14 cellular contexts compared by ENCODE assay signal in the genomic region with DNA sequence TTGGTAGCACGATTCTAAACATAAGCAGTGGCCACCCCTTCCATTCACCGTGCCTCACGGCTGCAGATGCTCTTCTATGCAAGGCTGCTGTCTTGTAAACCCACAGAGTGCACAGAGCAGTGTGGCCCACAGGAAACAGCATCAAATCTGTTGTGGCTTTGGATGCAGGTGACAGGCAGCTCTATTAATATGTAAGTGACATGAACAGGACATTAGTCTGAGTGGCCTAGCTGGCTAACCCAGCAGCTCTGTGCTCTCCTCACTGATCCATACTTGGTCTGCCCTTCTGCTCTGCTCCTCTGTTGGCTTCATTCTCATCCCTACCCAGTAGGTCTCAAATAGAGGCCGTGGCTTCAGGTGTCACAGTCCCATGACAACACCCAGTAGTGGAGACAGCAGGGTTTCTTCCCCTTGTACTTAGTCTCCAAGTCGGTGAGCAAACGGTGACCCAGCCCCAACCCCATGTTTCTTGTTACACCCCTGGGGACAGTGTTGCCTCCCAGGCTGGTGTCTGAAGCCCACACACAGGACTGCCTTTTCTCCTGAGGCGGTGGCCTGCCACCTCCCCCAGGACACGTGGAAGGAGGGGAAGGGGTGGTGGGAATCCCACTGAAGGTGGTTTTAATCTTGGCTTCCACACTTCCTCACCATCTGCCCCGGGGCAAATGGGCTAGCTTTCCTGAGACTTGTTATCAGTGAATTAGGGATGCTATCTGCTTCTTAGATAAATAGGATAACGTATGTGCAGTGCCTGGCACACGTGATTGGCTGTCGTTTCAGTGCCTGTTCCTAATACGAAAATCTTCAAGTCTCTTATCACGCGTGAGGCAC. TPM values are rescaled to one million over a fixed set of nuclear protein-coding genes. Genes with fewer than 3 reads are reported as not detected.
DNase-seq lines count a peak whose midpoint lies in the region; ATAC-seq and TF ChIP-seq lines count a peak whose summit lies in the region.
"Had no signal": no experiment of that assay in that cellular context is flagged by ENCODE, and none has a peak within 500 bp of the region (broad histone marks: within the 10 kb centered on the region; RNA-seq: fewer than 3 reads in every experiment).

No MANE protein-coding gene starts in this region.

- peak overlapping the region; percentile 80 for H3K4me2 ChIP-seq in Loucy (ENCODE audit: low read depth, low read length, poor library complexity, severe bottlenecking)
- H3K4me2 ChIP-seq in neuronal stem cell (ENCODE audit: insufficient read depth, low read length, poor library complexity, severe bottlenecking) = no peak overlapping the region
- H3K4me2 ChIP-seq in OCI-LY7 (ENCODE audit: low read length) = no peak overlapping the region

- H2BK12ac ChIP-seq in neuronal stem cell (ENCODE audit: low read length) = no peak overlapping the region

- H2AFZ ChIP-seq in Loucy (ENCODE audit: low read length) (no peak overlapping the region), neuronal stem cell (ENCODE audit: low read length) (no peak overlapping the region), OCI-LY7 (ENCODE audit: low read length) (no peak overlapping the region)

- H3K9ac ChIP-seq in Loucy (ENCODE audit: low read depth, low read length, poor library complexity, severe bottlenecking) (peak overlapping the region; percentile 52), neuronal stem cell (ENCODE audit: low read depth, low read length, poor library complexity) (no peak overlapping the region)

- H4K91ac ChIP-seq in neuronal stem cell (ENCODE audit: low read depth, low read length, poor library complexity) = no peak overlapping the region

- no peak overlapping the region for H2BK15ac ChIP-seq in neuronal stem cell (ENCODE audit: low read length)

- H3K4me3 ChIP-seq in Loucy (ENCODE audit: low read length, poor library complexity, severe bottlenecking) (peak overlapping the region; percentile 62), neuronal stem cell (ENCODE audit: low read length in 2 of 2) (no peak overlapping the region), OCI-LY7 (ENCODE audit: low read depth, low read length, poor library complexity, severe bottlenecking) (no peak overlapping the region), heart right ventricle (no peak overlapping the region), thyroid gland (replicated peaks in 1 of 3) (no peak overlapping the region)
- H3K4me3 ChIP-seq: right lobe of liver had no signal

- no peaks in the 10 kb centered on the region for H3K79me1 ChIP-seq in neuronal stem cell (ENCODE audit: low read depth, low read length)

- no peak overlapping the region for H3K14ac ChIP-seq in neuronal stem cell (ENCODE audit: low read length)

- no peak overlapping the region for H2BK120ac ChIP-seq in neuronal stem cell (ENCODE audit: low read depth, low read length)

- no peak overlapping the region for H3K4ac ChIP-seq in neuronal stem cell (ENCODE audit: low read length)

- no peak overlapping the region for H2AK5ac ChIP-seq in neuronal stem cell (ENCODE audit: low read depth, low read length)

- no peak overlapping the region for H3K27ac ChIP-seq in neuronal stem cell (replicated peaks; ENCODE audit: low read length)
- no peak overlapping the region for H3K27ac ChIP-seq in OCI-LY7 (ENCODE audit: low read depth, low read length, poor library complexity, severe bottlenecking)
- no peak overlapping the region for H3K27ac ChIP-seq in heart right ventricle
- no peak overlapping the region for H3K27ac ChIP-seq in thyroid gland
- H3K27ac ChIP-seq: right lobe of liver had no signal

- H3K36me3 ChIP-seq in Loucy (ENCODE audit: insufficient read depth, low read length) (no peaks in the 10 kb centered on the region), neuronal stem cell (replicated peaks in 1 of 2; ENCODE audit: control insufficient read depth in 2 of 2, insufficient read depth in 2 of 2, low read length in 2 of 2) (no peaks in the 10 kb centered on the region), OCI-LY7 (ENCODE audit: insufficient read depth, low read length) (no peaks in the 10 kb centered on the region), heart right ventricle (no peaks in the 10 kb centered on the region), thyroid gland (no peaks in the 10 kb centered on the region)
- H3K36me3 ChIP-seq: ascending aorta, right lobe of liver had no signal

- intact Hi-C loops in OCI-LY7 (cut with micrococcal nuclease; ENCODE audit: unreplicated experiment) = loop anchor here (10.0 kb wide), 2 partner anchors 80 to 150 kb away; no protein-coding TSS in a partner anchor
- intact Hi-C loops in heart right ventricle (cut with DNase I) = loop anchor here in 6 of 10 donors (5.0 to 10.0 kb wide), 6 partner anchors 37 to 152 kb away; no protein-coding TSS in a partner anchor
- intact Hi-C loops in thyroid gland (cut with DNase I) = no loop called here

- H3F3A ChIP-seq in Loucy (ENCODE audit: low read depth) = peaks cover 6% of the 10 kb centered on the region; the same call in 1 of the 2 replicates

- no peaks in the 10 kb centered on the region for H3K9me2 ChIP-seq in Loucy (replicated peaks; ENCODE audit: low read depth, low read length)
- H3K9me2 ChIP-seq in OCI-LY7 (ENCODE audit: insufficient read depth, low read length) = no peaks in the 10 kb centered on the region

- no CpG with 5 or more reads among the region's 15 CpGs for WGBS in neuronal stem cell (ENCODE audit: extremely low coverage in 2 of 2, insufficient read length in 2 of 2, insufficient replicate concordance in 1 of 2), 2 donors
- 79 to 81% methylated on average over 15 of the region's 15 CpGs for WGBS in heart right ventricle, 2 donors
- WGBS in thyroid gland, 2 donors = 86 to 91% methylated on average over 15 of the region's 15 CpGs

- no peak for TF ChIP-seq POLR2A in thyroid gland (IDR thresholded peaks at IDR 0.05)

- H3K27ac Mint-ChIP-seq in chondrocyte (ENCODE audit: unreplicated experiment) = no peak overlapping the region
- H3K27ac Mint-ChIP-seq: H9 had no signal

- CTCF ChIA-PET in OCI-LY7 (lab: Charles Lee; ENCODE audit: unreplicated experiment) = no interaction called here

- POLR2A ChIA-PET in OCI-LY7 (lab: Charles Lee) = no interaction called here

- no peaks in the 10 kb centered on the region for H3K9me3 Mint-ChIP-seq in chondrocyte (ENCODE audit: low read depth)

- H3K36me3 Mint-ChIP-seq in chondrocyte (ENCODE audit: low read depth) = peaks cover 4% of the 10 kb centered on the region

- H3K27me3 Mint-ChIP-seq in chondrocyte (ENCODE audit: low read depth) = no peaks in the 10 kb centered on the region

- H3K4me1 ChIP-seq in Loucy (ENCODE audit: insufficient read depth, low read length, poor library complexity, severe bottlenecking) (peaks cover 96% of the 10 kb centered on the region), neuronal stem cell (ENCODE audit: control insufficient read depth in 2 of 2, insufficient read depth in 1 of 2, low read depth in 1 of 2, low read length in 2 of 2) (peaks cover 9 to 11% of the 10 kb centered on the region in 2 donors), OCI-LY7 (ENCODE audit: insufficient read depth, low read length, poor library complexity, severe bottlenecking) (no peaks in the 10 kb centered on the region), heart right ventricle (peaks cover 3 to 32% (median 16%) of the 10 kb centered on the region in 9 donors), thyroid gland (peaks cover 0 to 6% of the 10 kb centered on the region in 2 donors)
- H3K4me1 ChIP-seq: right lobe of liver had no signal

- peak overlapping the region; percentile 24 for H3K18ac ChIP-seq in neuronal stem cell (ENCODE audit: low read length)

- H4K8ac ChIP-seq in neuronal stem cell (ENCODE audit: low read depth, low read length) = no peak overlapping the region

- H3K4me3 Mint-ChIP-seq in chondrocyte (ENCODE audit: unreplicated experiment) = no peak overlapping the region
- H3K4me3 Mint-ChIP-seq: H9 had no signal

- H3K23ac ChIP-seq in neuronal stem cell (ENCODE audit: low read depth, low read length, poor library complexity) = no peak overlapping the region

- no TSS peak for BruUV-seq in OCI-LY7 (replicated peaks; lab: Mats Ljungman, UMichigan)

- peaks cover 84% of the 10 kb centered on the region for H3K4me1 Mint-ChIP-seq in chondrocyte (ENCODE audit: low read depth)

- H3K27me3 ChIP-seq in Loucy (ENCODE audit: insufficient read depth, low read length, poor library complexity, severe bottlenecking) = no peaks in the 10 kb centered on the region
- peaks cover 9 to 30% (median 27%) of the 10 kb centered on the region in 3 experiments for H3K27me3 ChIP-seq in neuronal stem cell (ENCODE audit: control insufficient read depth in 3 of 3, insufficient read depth in 3 of 3, low read depth in 1 of 3, low read length in 3 of 3)
- H3K27me3 ChIP-seq in heart right ventricle = peaks cover 0 to 29% (median 0%) of the 10 kb centered on the region in 7 donors
- H3K27me3 ChIP-seq in thyroid gland = no peaks in the 10 kb centered on the region
- H3K27me3 ChIP-seq: ascending aorta, right lobe of liver had no signal

- ATAC-seq in GM18511 (IDR thresholded peaks at IDR 0.05; ENCODE audit: unreplicated experiment) (peak; percentile 83), GM21737 (IDR thresholded peaks at IDR 0.05; ENCODE audit: unreplicated experiment) (peak; percentile 77), heart right ventricle (no peak)
- ATAC-seq: right lobe of liver had no signal

- H3K9me3 ChIP-seq in Loucy (ENCODE audit: insufficient read depth, low read depth, low read length) = no peaks in the 10 kb centered on the region
- H3K9me3 ChIP-seq in neuronal stem cell (replicated peaks in 1 of 2; ENCODE audit: control insufficient read depth in 2 of 2, insufficient read depth in 1 of 2, low read depth in 1 of 2, low read length in 2 of 2) = no peaks in the 10 kb centered on the region
- H3K9me3 ChIP-seq in OCI-LY7 (ENCODE audit: low read length) = no peaks in the 10 kb centered on the region
- H3K9me3 ChIP-seq in heart right ventricle = no peaks in the 10 kb centered on the region
- no peaks in the 10 kb centered on the region for H3K9me3 ChIP-seq in thyroid gland
- H3K9me3 ChIP-seq: ascending aorta, right lobe of liver had no signal

- H4K20me1 ChIP-seq in Loucy (ENCODE audit: insufficient read depth, low read length, poor library complexity, severe bottlenecking) (peaks cover 12% of the 10 kb centered on the region), OCI-LY7 (ENCODE audit: insufficient read depth, low read length) (no peaks in the 10 kb centered on the region)

- H2BK5ac ChIP-seq in neuronal stem cell (ENCODE audit: low read length) = no peak overlapping the region

- TF ChIP-seq CTCF in Loucy (conservative IDR thresholded peaks at IDR 0.05; ENCODE audit: low read length) (no peak), OCI-LY7 (conservative IDR thresholded peaks at IDR 0.05; ENCODE audit: low read length) (no peak), heart right ventricle (IDR thresholded peaks at IDR 0.05) (no peak), chondrocyte (IDR thresholded peaks at IDR 0.05) (no peak), thyroid gland (IDR thresholded peaks at IDR 0.05) (no peak)

- DNase-seq in neuronal stem cell (ENCODE audit: low spot score) (no peak), OCI-LY7 (ENCODE audit: low spot score) (no peak), heart right ventricle (no peak), chondrocyte (ENCODE audit: low spot score) (no peak), thyroid gland (no peak)
- DNase-seq: Calu3, H9, NCI-H146, right lobe of liver, T-helper 2 cell had no signal

- peaks cover 89% of the 10 kb centered on the region for H3K79me2 ChIP-seq in Loucy (ENCODE audit: insufficient read depth, low read length)
- no peaks in the 10 kb centered on the region for H3K79me2 ChIP-seq in OCI-LY7 (ENCODE audit: insufficient read depth, low read depth, low read length)

RNA-seq across cellular contexts. Expression of a gene that starts 6.0 kb away (rescaled TPM):
- 0.07 TPM for polyA plus RNA-seq in neuronal stem cell (2013, experiment 1 of 2)
- 0.08 TPM for polyA plus RNA-seq in neuronal stem cell (2013, experiment 2 of 2)
- total RNA-seq in OCI-LY7 (2014; rRNA removed; shearing (Covaris generic)) = not detected in 2 replicates
- not detected in 2 replicates for total RNA-seq in OCI-LY7 (2022)
- total RNA-seq in heart right ventricle = 10 to 100 TPM in 1 of 10 donors, 1 to 10 TPM in 9; 5.6 to 11.5 (median 8.7) TPM
- polyA plus RNA-seq in heart right ventricle = 1 to 10 TPM; 5.0 to 8.9 TPM
- 58.8 to 66.2 TPM (median 59.5 TPM) in 3 replicates for total RNA-seq in chondrocyte
- total RNA-seq in thyroid gland = 1 to 10 TPM; 2.1 to 7.4 (median 2.8) TPM

Comparison
In these comparisons a context has a peak if more than half of its experiments do, and no peak if none do; other contexts are left out.
1. ATAC-seq: peak in GM18511 (single experiment) and GM21737 (single experiment); none in heart right ventricle (0 of 8).